In genomic region chr2:38376346-38376682, GRCh38 we compare ENCODE assay signal across 1 cellular context.
A peak's percentile ranks its signal among the peaks of the same experiment; 100 is the strongest.
TF ChIP-seq lines count a peak whose summit lies in the region.

No MANE protein-coding gene starts in this region.

TF ChIP-seq in K562, 482 proteins besides CTCF, POLR2A, EP300 and RAD21 (continued from another document):
- TF ChIP-seq ZMIZ1 (IDR thresholded peaks at IDR 0.05; ENCODE audit: low read depth in 2 of 2, low read length in 2 of 2) = no peak
- TF ChIP-seq ZNF77 (CRISPR knock-in tag; IDR thresholded peaks at IDR 0.05) = no peak
- TF ChIP-seq USF1 (CRISPR knock-in tag; IDR thresholded peaks at IDR 0.05) = peak; percentile 49; the same call in 1 of the 2 replicates
- no peak for TF ChIP-seq SMAD2 (IDR thresholded peaks at IDR 0.05; ENCODE audit: low read depth, low read length)
- TF ChIP-seq E2F6 (IDR thresholded peaks at IDR 0.05; ENCODE audit: borderline replicate concordance in 1 of 2, extremely low read depth in 1 of 2, insufficient read depth in 1 of 2, insufficient read length in 1 of 2, low read depth in 1 of 2, low read length in 1 of 2, poor library complexity in 1 of 2, severe bottlenecking in 1 of 2) = peak in 1 of 2 experiments; percentile 21
- no peak for TF ChIP-seq FOSL1 (tag; conservative IDR thresholded peaks at IDR 0.05)
- TF ChIP-seq USF2 (CRISPR knock-in tag; IDR thresholded peaks at IDR 0.05) = no peak
- 0 out of 2 replicates have a peak, but pooled peaks have one; percentile 2 for TF ChIP-seq DPF2 (IDR thresholded peaks at IDR 0.05)
- no peak for TF ChIP-seq DNMT1 (IDR thresholded peaks at IDR 0.05)
- no peak for TF ChIP-seq ZBTB34 (CRISPR knock-in tag; IDR thresholded peaks at IDR 0.05)
- TF ChIP-seq ZNF224 (CRISPR knock-in tag; IDR thresholded peaks at IDR 0.05) = no peak
- no peak for TF ChIP-seq GTF2A2 (tag; IDR thresholded peaks at IDR 0.05)
- TF ChIP-seq NRF1 (conservative IDR thresholded peaks at IDR 0.05 in 1 of 2, IDR thresholded peaks at IDR 0.05 in 1 of 2) = no peak
- TF ChIP-seq NR3C1 (CRISPR knock-in tag; IDR thresholded peaks at IDR 0.05) = no peak
- no peak for TF ChIP-seq ETV1 (tag; conservative IDR thresholded peaks at IDR 0.05; ENCODE audit: low read depth)
- peak; percentile 7; the same call in 1 of the 2 replicates for TF ChIP-seq SUPT5H (IDR thresholded peaks at IDR 0.05)
- TF ChIP-seq SNAPC5 (CRISPR knock-in tag; IDR thresholded peaks at IDR 0.05) = no peak
- no peak for TF ChIP-seq RBM15 (IDR thresholded peaks at IDR 0.05; ENCODE audit: insufficient read depth, low read length)
- TF ChIP-seq MEF2D (tag; conservative IDR thresholded peaks at IDR 0.05; ENCODE audit: low read depth) = no peak
- TF ChIP-seq NUFIP1 (IDR thresholded peaks at IDR 0.05; ENCODE audit: partially characterized antibody) = no peak
- peak; percentile 46; the same call in 1 of the 2 replicates for TF ChIP-seq TOE1 (IDR thresholded peaks at IDR 0.05; ENCODE audit: borderline replicate concordance)
- peak; percentile 86; the same call in 1 of the 2 replicates for TF ChIP-seq TOE1 (CRISPR knock-in tag; IDR thresholded peaks at IDR 0.05; ENCODE audit: borderline replicate concordance, low read depth)
- no peak for TF ChIP-seq KLF10 (CRISPR knock-in tag; IDR thresholded peaks at IDR 0.05)
- no peak for TF ChIP-seq ZBTB33 (CRISPR knock-in tag; IDR thresholded peaks at IDR 0.05)
- no peak for TF ChIP-seq NFE2 (IDR thresholded peaks at IDR 0.05; ENCODE audit: low read depth)
- TF ChIP-seq MTF1 (CRISPR knock-in tag; IDR thresholded peaks at IDR 0.05; ENCODE audit: borderline replicate concordance) = no peak
- no peak for TF ChIP-seq CCAR2 (IDR thresholded peaks at IDR 0.05; ENCODE audit: low read depth, low read length)
- TF ChIP-seq PREB (CRISPR knock-in tag; IDR thresholded peaks at IDR 0.05) = no peak
- TF ChIP-seq HNRNPH1 (optimal IDR thresholded peaks at IDR 0.05; ENCODE audit: low read depth, low read length) = no peak
- TF ChIP-seq RB1 (IDR thresholded peaks at IDR 0.05; ENCODE audit: low read depth) = no peak
- TF ChIP-seq ATF7 (IDR thresholded peaks at IDR 0.05) = no peak; the same call in 1 of the 2 replicates
- no peak for TF ChIP-seq BACH1 (tag; IDR thresholded peaks at IDR 0.05)
- no peak for TF ChIP-seq ZNF592 (IDR thresholded peaks at IDR 0.05)
- peak; percentile 10 for TF ChIP-seq RBM22 (IDR thresholded peaks at IDR 0.05; ENCODE audit: low read depth, low read length, poor library complexity, severe bottlenecking)
- no peak for TF ChIP-seq PRMT5 (CRISPR knock-in tag; IDR thresholded peaks at IDR 0.05)
- TF ChIP-seq ZNF76 (CRISPR knock-in tag; IDR thresholded peaks at IDR 0.05; ENCODE audit: borderline replicate concordance) = no peak
- no peak for TF ChIP-seq NFRKB (IDR thresholded peaks at IDR 0.05; ENCODE audit: low read depth)
- TF ChIP-seq PHF8 (IDR thresholded peaks at IDR 0.05; ENCODE audit: borderline replicate concordance, low read length) = no peak; the same call in 1 of the 2 replicates
- no peak for TF ChIP-seq ZNF146 (CRISPR knock-in tag; IDR thresholded peaks at IDR 0.05; ENCODE audit: unreplicated experiment)
- no peak; the same call in 1 of the 2 replicates for TF ChIP-seq STAG1 (CRISPR knock-in tag; IDR thresholded peaks at IDR 0.05; ENCODE audit: borderline replicate concordance)
- peak; percentile 36; the same call in 1 of the 2 replicates for TF ChIP-seq RAD51 (IDR thresholded peaks at IDR 0.05; ENCODE audit: borderline replicate concordance, low read depth)
- TF ChIP-seq MYBL2 (IDR thresholded peaks at IDR 0.05; ENCODE audit: low read depth) = no peak
- no peak for TF ChIP-seq MYBL2 (CRISPR knock-in tag; IDR thresholded peaks at IDR 0.05; ENCODE audit: borderline replicate concordance)
- TF ChIP-seq POLR3G (IDR thresholded peaks at IDR 0.05; ENCODE audit: extremely low read depth, insufficient read length, insufficient replicate concordance) = no peak
- no peak for TF ChIP-seq ESRRA (IDR thresholded peaks at IDR 0.05; ENCODE audit: borderline replicate concordance, low read depth)
- TF ChIP-seq ZNF165 (CRISPR knock-in tag; IDR thresholded peaks at IDR 0.05; ENCODE audit: borderline replicate concordance) = no peak
- TF ChIP-seq ZKSCAN1 (IDR thresholded peaks at IDR 0.05; ENCODE audit: low read depth, low read length) = no peak
- no peak for TF ChIP-seq ZNF551 (CRISPR knock-in tag; IDR thresholded peaks at IDR 0.05)
- no peak for TF ChIP-seq COPS2 (conservative IDR thresholded peaks at IDR 0.05)
- no peak for TF ChIP-seq ZNF311 (CRISPR knock-in tag; IDR thresholded peaks at IDR 0.05)
- TF ChIP-seq MLLT1 (IDR thresholded peaks at IDR 0.05) = peak in 1 of 2 experiments; percentile 71; a peak in 2 of 4 replicates
- TF ChIP-seq KLF1 (tag; IDR thresholded peaks at IDR 0.05) = no peak
TF ChIP-seq in K562: peak in this region for 40.
